ENCODE assay signal across 8 cellular contexts in genomic region chr2:108719149-108720044, GRCh38. TPM values are rescaled to one million over a fixed set of nuclear protein-coding genes. Genes with fewer than 3 reads are reported as not detected.
DNase-seq lines count a peak whose midpoint lies in the region; ATAC-seq and TF ChIP-seq lines count a peak whose summit lies in the region.

RANBP2 (plus strand) TSS chr2:108719482; CDS start chr2:108719607, 125 bp downstream.

- ATAC-seq in GM18907 (IDR thresholded peaks at IDR 0.05; ENCODE audit: unreplicated experiment) (peak; percentile 100), HG03139 (IDR thresholded peaks at IDR 0.05; ENCODE audit: unreplicated experiment) (peak; percentile 98)

- POLR2A ChIA-PET in AG04450 (lab: Yijun Ruan, JAX) = no interaction called here

- TF ChIP-seq CTCF in AG04450 (IDR thresholded peaks at IDR 0.05; ENCODE audit: low read depth, low read length) = no peak
- TF ChIP-seq CTCF in VCaP (conservative IDR thresholded peaks at IDR 0.05) = no peak

- H3K9ac ChIP-seq in iPS-18a (ENCODE audit: low read length) (peak within 1 kb of the TSS; percentile 73), skeletal muscle satellite cell (ENCODE audit: low read depth, low read length) (peak within 1 kb of the TSS; percentile 83)

- H3K27me3 ChIP-seq in AG04450 (ENCODE audit: control insufficient read depth, insufficient read depth, low read length) = no peaks in the 10 kb centered on the region
- H3K27me3 ChIP-seq in iPS-18a (ENCODE audit: control insufficient read depth, insufficient read depth, low read length) = no peaks in the 10 kb centered on the region
- H3K27me3 ChIP-seq in skeletal muscle satellite cell (ENCODE audit: control insufficient read depth, insufficient read depth, low read length) = no peaks in the 10 kb centered on the region

- no peaks in the 10 kb centered on the region for H3K36me3 ChIP-seq in iPS-18a (ENCODE audit: control insufficient read depth, low read depth, low read length)
- no peaks in the 10 kb centered on the region for H3K36me3 ChIP-seq in skeletal muscle satellite cell (ENCODE audit: insufficient read depth, low read length)

- DNase-seq in AG04450 (ENCODE audit: low read depth, low spot score) (peak; percentile 96), NCI-H2196 treated with DMSO at 0.1 percent for 48 hours (lab: John Stamatoyannopoulos, UW; ENCODE audit: unreplicated experiment) (peak; percentile 94), T47D (ENCODE audit: low read depth in 1 of 2, low spot score in 1 of 2) (peak; percentile 69 to 97)

- H3K4me1 ChIP-seq in iPS-18a (ENCODE audit: control insufficient read depth, low read depth, low read length) (peaks cover 5% of the 10 kb centered on the region), skeletal muscle satellite cell (ENCODE audit: control insufficient read depth, insufficient read depth, low read length) (peaks cover 8% of the 10 kb centered on the region)

- in situ Hi-C loops in T47D (cut with HindIII; ENCODE audit: low pct_unique_long_range_greater_than_20kb, low sequenced_read_pairs) = no loop called here

- H3K4me2 ChIP-seq in skeletal muscle satellite cell (ENCODE audit: low read length) = peak within 1 kb of the TSS; percentile 87

- H3K27ac ChIP-seq in AG04450 (ENCODE audit: low read depth, low read length) (peak within 1 kb of the TSS; percentile 93), VCaP (peak within 1 kb of the TSS; percentile 95), iPS-18a (ENCODE audit: low read length) (peak within 1 kb of the TSS; percentile 80)

- CTCF ChIA-PET in AG04450 (lab: Charles Lee) = no interaction called here

- peak within 1 kb of the TSS; percentile 85 for H3K4me3 ChIP-seq in AG04450 (ENCODE audit: low read depth, low read length)
- H3K4me3 ChIP-seq in iPS-18a (ENCODE audit: low read length) = peak within 1 kb of the TSS; percentile 82
- peak within 1 kb of the TSS; percentile 83 for H3K4me3 ChIP-seq in skeletal muscle satellite cell (ENCODE audit: low read length)

- no peaks in the 10 kb centered on the region; the same call in 1 of the 2 replicates for H3K9me3 ChIP-seq in AG04450 (ENCODE audit: control insufficient read depth, insufficient read depth, low read length)
- no peaks in the 10 kb centered on the region for H3K9me3 ChIP-seq in iPS-18a (ENCODE audit: control insufficient read depth, low read depth, low read length)
- H3K9me3 ChIP-seq in skeletal muscle satellite cell (replicated peaks; ENCODE audit: low read length) = no peaks in the 10 kb centered on the region

RNA-seq across cellular contexts. Expression of gene RANBP2, which starts in this region (rescaled TPM):
- polyA plus RNA-seq in AG04450 (2011; rRNA removed) = 22.2 and 29.0 TPM in 2 replicates
- polyA minus RNA-seq in AG04450 (2011; rRNA and poly(A)+ RNA removed) = 27.7 and 52.6 TPM in 2 replicates
- 60.3 and 79.3 TPM in 2 replicates for total RNA-seq in skeletal muscle satellite cell (2012; rRNA removed)

Comparison
In these comparisons a context has a peak if more than half of its experiments do, and no peak if none do; other contexts are left out.
1. Peak in every context shown above with its lines: DNase-seq, ATAC-seq, H3K4me3 ChIP-seq and H3K27ac ChIP-seq.